In genomic region chr9:97980918-97981827, GRCh38 we compare ENCODE assay signal across 9 cellular contexts. TPM values are rescaled to one million over a fixed set of nuclear protein-coding genes. Genes with fewer than 3 reads are reported as not detected.
DNase-seq lines count a peak whose midpoint lies in the region; ATAC-seq and TF ChIP-seq lines count a peak whose summit lies in the region.
"Had no signal": no experiment of that assay in that cellular context is flagged by ENCODE, and none has a peak within 500 bp of the region (broad histone marks: within the 10 kb centered on the region; RNA-seq: fewer than 3 reads in every experiment).

No MANE protein-coding gene starts in this region.

- no peaks in the 10 kb centered on the region for H3K27me3 ChIP-seq in rectal smooth muscle tissue (ENCODE audit: control insufficient read depth, insufficient read depth, low read length)

- H3K36me3 ChIP-seq in rectal smooth muscle tissue (ENCODE audit: control insufficient read depth, insufficient read depth, low read length), result no peaks in the 10 kb centered on the region

- no peak overlapping the region for H3K9ac ChIP-seq in rectal smooth muscle tissue (ENCODE audit: low read length)

- DNase-seq in Jurkat, Clone E6-1 (ENCODE audit: low read depth, low spot score), result no peak
- peak; percentile 78 for DNase-seq in Right ventricle myocardium inferior (ENCODE audit: missing footprints)
- no peak for DNase-seq in D341Med (ENCODE audit: low spot score)
- DNase-seq in activated CD4-positive, CD25-positive, alpha-beta regulatory T cell (lab: John Stamatoyannopoulos, UW), result no peak
- DNase-seq in AG08395 (ENCODE audit: low spot score), result no peak
- DNase-seq: NCI-H2227 treated with DMSO at 0.1 percent for 48 hours had no signal

- peak overlapping the region; percentile 15 for H3K27ac ChIP-seq in rectal smooth muscle tissue (ENCODE audit: low read depth, low read length)

- no peak for ATAC-seq in SK-N-SH treated with all-trans-retinoic acid at 6 μM for 48 hours
- peak; percentile 53 for ATAC-seq in Right ventricle myocardium inferior

- no peaks in the 10 kb centered on the region for H3K4me1 ChIP-seq in rectal smooth muscle tissue (ENCODE audit: control insufficient read depth, insufficient read depth, low read length)

- peak overlapping the region; percentile 76; the same call in 1 of the 2 replicates for H3K4me3 ChIP-seq in Jurkat, Clone E6-1 (ENCODE audit: low read length)
- no peak overlapping the region for H3K4me3 ChIP-seq in rectal smooth muscle tissue (ENCODE audit: low read length)

- intact Hi-C loops in Right ventricle myocardium inferior (cut with DNase I), result loop anchor here (5.0 to 10.0 kb wide), 3 partner anchors 36 to 346 kb away; partner anchors contain the start of genes NCBP1, TBC1D2 and TSTD2

TF ChIP-seq in SK-N-SH treated with all-trans-retinoic acid at 6 μM for 48 hours, 23 proteins besides CTCF, POLR2A, EP300 and RAD21:
- no peak for TF ChIP-seq RARB (CRISPR knock-in tag; IDR thresholded peaks at IDR 0.05)
- 0 out of 2 replicates have a peak, but pooled peaks have one; percentile 8 for TF ChIP-seq TSHZ2 (CRISPR knock-in tag; IDR thresholded peaks at IDR 0.05)

RNA-seq across cellular contexts. Expression of gene ANP32B, which starts 2.0 kb away (rescaled TPM):
- 656 TPM for polyA plus RNA-seq in Jurkat, Clone E6-1 (2012; ENCODE audit: insufficient read depth, insufficient read length)
- total RNA-seq in Right ventricle myocardium inferior, result 54.5 TPM

RNA-seq across cellular contexts. Expression of gene HEMGN, which starts 43.2 kb away (rescaled TPM):
- polyA plus RNA-seq in Jurkat, Clone E6-1 (2012; ENCODE audit: insufficient read depth, insufficient read length), result 1.1 TPM
- total RNA-seq in Right ventricle myocardium inferior, result 0.11 TPM
- total RNA-seq: renal cortical epithelial cell had no signal

RNA-seq across cellular contexts. Expression of gene TRMO, which starts 58.9 kb away (rescaled TPM):
- 7.8 TPM for polyA plus RNA-seq in Jurkat, Clone E6-1 (2012; ENCODE audit: insufficient read depth, insufficient read length)
- 6.5 TPM for total RNA-seq in Right ventricle myocardium inferior
